ENCODE assay signal across 8 cellular contexts in the genomic region with DNA sequence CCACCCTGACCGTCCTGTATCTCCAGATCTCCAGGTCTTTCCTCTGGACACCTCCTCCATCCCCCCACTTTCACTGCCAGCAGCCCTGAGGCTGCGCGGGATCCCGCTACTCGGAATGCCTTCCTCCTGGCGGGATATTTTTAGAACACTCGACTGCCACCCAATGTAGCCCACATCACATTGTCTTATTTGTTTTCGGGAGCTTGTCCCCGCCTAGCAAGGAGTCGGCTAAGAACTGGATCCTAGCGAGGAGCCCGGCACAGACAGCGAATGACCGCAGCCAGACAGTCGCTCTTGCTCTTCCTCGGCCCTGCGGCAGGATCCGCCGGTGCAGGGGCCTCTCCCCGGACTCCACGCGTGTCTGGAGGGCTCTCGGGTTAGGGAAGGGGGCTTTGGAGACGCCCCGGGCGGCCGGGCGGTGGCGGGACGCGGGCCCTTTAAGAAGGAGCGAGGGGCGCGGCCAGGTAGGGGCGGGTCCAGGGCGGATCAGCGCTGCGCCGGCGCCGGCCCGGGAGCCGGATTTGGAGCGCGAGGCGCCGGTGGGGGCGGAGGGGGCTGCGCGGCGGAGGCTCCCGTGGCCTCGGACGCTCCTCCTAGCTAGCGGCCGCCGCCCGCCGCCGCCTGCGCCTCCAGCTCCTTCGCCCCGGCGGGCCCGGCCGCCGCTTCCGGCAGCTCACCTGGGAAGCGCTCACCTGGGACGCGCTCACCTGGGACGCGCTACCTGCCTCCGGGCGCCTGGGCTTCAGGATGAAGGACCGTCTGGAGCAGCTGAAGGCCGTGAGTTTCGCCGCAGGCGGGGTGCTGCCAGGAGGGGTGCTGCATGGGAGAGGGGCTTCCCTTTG. TPM values are rescaled to one million over a fixed set of nuclear protein-coding genes. Genes with fewer than 3 reads are reported as not detected.
A peak's percentile ranks its signal among the peaks of the same experiment; 100 is the strongest.
DNase-seq lines count a peak whose midpoint lies in the region; ATAC-seq, FAIRE-seq and TF ChIP-seq lines count a peak whose summit lies in the region.

A gene (plus strand): TSS at position 518 of the 842 bp plus-strand sequence. CDS start 230 bp downstream, at position 748.

- intact Hi-C loops in HepG2 (cut with micrococcal nuclease; ENCODE audit: unreplicated experiment), result loop anchor here (1.0 to 5.0 kb wide), 4 partner anchors 32 to 376 kb away; a partner anchor contains a TSS

- H3K4me1 ChIP-seq in HepG2 (ENCODE audit: insufficient read depth, low read length), result peaks cover 37% of the 10 kb centered on the region

- H3K9ac ChIP-seq in HepG2 (ENCODE audit: insufficient read depth, low read depth, low read length), result peak within 1 kb of the TSS; percentile 79

- H4K20me1 ChIP-seq in HepG2 (ENCODE audit: insufficient read depth, low read length), result no peaks in the 10 kb centered on the region

- WGBS in HepG2 (ENCODE audit: low lambda C conversion rate), result 2% methylated on average over 14 of the region's 80 CpGs

- BruUV-seq in HepG2 (replicated peaks; lab: Mats Ljungman, UMichigan), result TSS peak; percentile 68

- CTCF ChIA-PET in HepG2 (lab: Yijun Ruan, JAX; ENCODE audit: low intra/inter-chr PET ratio, low total read pairs), result interaction anchor here (1.9 to 2.9 kb wide), 2 partner anchors 47 to 56 kb away, joined by 7 to 44 read pairs; a partner anchor contains a TSS

- H3K4me2 ChIP-seq in HepG2 (ENCODE audit: low read depth, low read length), result peak within 1 kb of the TSS; percentile 98

- peak within 1 kb of the TSS; percentile 10 for H3K27ac ChIP-seq in HepG2 (ENCODE audit: extremely low read length, insufficient read depth, low read length)

- H3K4me3 ChIP-seq in HepG2 (replicated peaks in 1 of 3; ENCODE audit: insufficient read depth in 1 of 3, low read depth in 2 of 3, low read length in 3 of 3), result peak within 1 kb of the TSS; percentile 77 to 93 (median 87)

- POLR2A ChIA-PET in HepG2 (lab: Yijun Ruan, JAX), result interaction anchor here (0.8 to 4.1 kb wide), 10 partner anchors 12 to 198 kb away, joined by 3 to 28 read pairs (median 6); a partner anchor contains a TSS

- no peaks in the 10 kb centered on the region for H3K9me3 ChIP-seq in HepG2 (ENCODE audit: low read length)

- no peaks in the 10 kb centered on the region for H3K36me3 ChIP-seq in HepG2 (replicated peaks in 1 of 2; ENCODE audit: control insufficient read depth in 1 of 2, insufficient read depth in 2 of 2, low read length in 2 of 2)

- DNase-seq in SIG-M5 treated with dmso at 0.1 percent for 504 hours (lab: John Stamatoyannopoulos, UW; ENCODE audit: unreplicated experiment) (peak; percentile 71), SIG-M5 (lab: John Stamatoyannopoulos, UW) (no peak), NCI-H510A treated with DMSO at 0.1 percent for 48 hours (lab: John Stamatoyannopoulos, UW) (peak; percentile 66), dermis blood vessel endothelial cell (peak; percentile 74), HepG2 (ENCODE audit: low spot score) (peak; percentile 17)
- peak; percentile 57 for DNase-seq in activated CD4-positive, alpha-beta T cell treated with anti-CD3 and anti-CD28 coated beads, Interleukin-2, amount 50 U/mL, for 4 hours
- DNase-seq in stimulated activated CD4-positive, alpha-beta T cell treated with anti-CD3 and anti-CD28 coated beads, Interleukin-2, amount 100 ng/mL, for 48 hours, result peak; percentile 48 to 59

- in situ Hi-C loops in HepG2 (cut with HindIII; ENCODE audit: extremely low pct_ligation_motif_present, low pct_unique_long_range_greater_than_20kb), result loop anchor here (5.0 kb wide), 1 partner anchor 47 kb away; no protein-coding TSS in a partner anchor

- H3K27me3 ChIP-seq in HepG2 (ENCODE audit: control insufficient read depth in 1 of 2, insufficient read depth in 2 of 2, low read length in 2 of 2), result no peaks in the 10 kb centered on the region; a peak in 1 of 5 replicates

- no peak for TF ChIP-seq CTCF in HepG2 (CRISPR knock-in tag; IDR thresholded peaks at IDR 0.05)

- peak within 1 kb of the TSS; percentile 83 for H2AFZ ChIP-seq in HepG2 (ENCODE audit: low read length)

- ATAC-seq in HG03108 (IDR thresholded peaks at IDR 0.05; ENCODE audit: unreplicated experiment) (peak; percentile 69), HepG2 (peak; percentile 90)

- peaks cover 9% of the 10 kb centered on the region for H3K79me2 ChIP-seq in HepG2 (ENCODE audit: insufficient read depth, low read length)

- no peak for FAIRE-seq in HepG2 (lab: Jason Lieb, UNC)

- no peak for TF ChIP-seq RAD21 in HepG2 (CRISPR knock-in tag; IDR thresholded peaks at IDR 0.05)

- peak in 1 of 2 experiments; percentile 51; a peak in 2 of 4 replicates for TF ChIP-seq POLR2A in HepG2 (IDR thresholded peaks at IDR 0.05; ENCODE audit: insufficient read depth in 1 of 2, low read depth in 2 of 2, low read length in 2 of 2)

- no peak for TF ChIP-seq EP300 in HepG2 (IDR thresholded peaks at IDR 0.05; ENCODE audit: low read depth in 2 of 2, low read length in 2 of 2)
- no peak for TF ChIP-seq EP300 in HepG2 (CRISPR knock-in tag; IDR thresholded peaks at IDR 0.05; ENCODE audit: borderline replicate concordance)

TF ChIP-seq in HepG2, 621 proteins besides CTCF, POLR2A, EP300 and RAD21 (continues in another document):
- TF ChIP-seq KDM5B (CRISPR knock-in tag; IDR thresholded peaks at IDR 0.05; ENCODE audit: borderline replicate concordance) (no peak), XRCC5 (optimal IDR thresholded peaks at IDR 0.05; ENCODE audit: low read length) (no peak), MZF1 (CRISPR knock-in tag; IDR thresholded peaks at IDR 0.05; ENCODE audit: borderline replicate concordance) (no peak), SAP130 (CRISPR knock-in tag; IDR thresholded peaks at IDR 0.05; ENCODE audit: low read depth) (peak; percentile 20; the same call in 1 of the 2 replicates), ZNF335 (CRISPR knock-in tag; IDR thresholded peaks at IDR 0.05) (no peak), GABPB1 (CRISPR knock-in tag; IDR thresholded peaks at IDR 0.05) (peak; percentile 55; the same call in 1 of the 2 replicates), HIVEP1 (CRISPR knock-in tag; IDR thresholded peaks at IDR 0.05) (no peak), ERF (CRISPR knock-in tag; IDR thresholded peaks at IDR 0.05) (no peak), ZFYVE20 (CRISPR knock-in tag; IDR thresholded peaks at IDR 0.05; ENCODE audit: borderline replicate concordance, low read depth) (no peak), ZSCAN21 (CRISPR knock-in tag; IDR thresholded peaks at IDR 0.05; ENCODE audit: borderline replicate concordance) (peak; percentile 33; the same call in 1 of the 2 replicates), ZNF841 (CRISPR knock-in tag; IDR thresholded peaks at IDR 0.05; ENCODE audit: borderline replicate concordance) (no peak)
- TF ChIP-seq, protein P1, sequence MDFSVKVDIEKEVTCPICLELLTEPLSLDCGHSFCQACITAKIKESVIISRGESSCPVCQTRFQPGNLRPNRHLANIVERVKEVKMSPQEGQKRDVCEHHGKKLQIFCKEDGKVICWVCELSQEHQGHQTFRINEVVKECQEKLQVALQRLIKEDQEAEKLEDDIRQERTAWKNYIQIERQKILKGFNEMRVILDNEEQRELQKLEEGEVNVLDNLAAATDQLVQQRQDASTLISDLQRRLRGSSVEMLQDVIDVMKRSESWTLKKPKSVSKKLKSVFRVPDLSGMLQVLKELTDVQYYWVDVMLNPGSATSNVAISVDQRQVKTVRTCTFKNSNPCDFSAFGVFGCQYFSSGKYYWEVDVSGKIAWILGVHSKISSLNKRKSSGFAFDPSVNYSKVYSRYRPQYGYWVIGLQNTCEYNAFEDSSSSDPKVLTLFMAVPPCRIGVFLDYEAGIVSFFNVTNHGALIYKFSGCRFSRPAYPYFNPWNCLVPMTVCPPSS (IDR thresholded peaks at IDR 0.05), result no peak
- TF ChIP-seq, protein P2, sequence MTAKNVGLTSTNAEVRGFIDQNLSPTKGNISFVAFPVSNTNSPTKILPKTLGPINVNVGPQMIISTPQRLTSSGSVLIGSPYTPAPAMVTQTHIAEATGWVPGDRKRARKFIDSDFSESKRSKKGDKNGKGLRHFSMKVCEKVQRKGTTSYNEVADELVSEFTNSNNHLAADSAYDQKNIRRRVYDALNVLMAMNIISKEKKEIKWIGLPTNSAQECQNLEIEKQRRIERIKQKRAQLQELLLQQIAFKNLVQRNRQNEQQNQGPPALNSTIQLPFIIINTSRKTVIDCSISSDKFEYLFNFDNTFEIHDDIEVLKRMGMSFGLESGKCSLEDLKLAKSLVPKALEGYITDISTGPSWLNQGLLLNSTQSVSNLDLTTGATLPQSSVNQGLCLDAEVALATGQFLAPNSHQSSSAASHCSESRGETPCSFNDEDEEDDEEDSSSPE (CRISPR knock-in tag; IDR thresholded peaks at IDR 0.05), result 0 out of 2 replicates have a peak, but pooled peaks have one; percentile 8

RNA-seq across cellular contexts. Expression of the gene that starts here (rescaled TPM):
- total RNA-seq in dermis blood vessel endothelial cell (77.5 and 143 TPM in 2 replicates), HepG2 (2016; rRNA removed; fragmentation: Illumina TruSeq; extraction: Trizol) (24.0 and 28.7 TPM in 2 replicates)
- total RNA-seq in HepG2 (2016; cell fraction: cytosol; rRNA removed; fragmentation: Illumina TruSeq; extraction: Trizol; ENCODE audit: low read depth), result 23.0 and 26.0 TPM in 2 replicates
- 24.5 and 26.3 TPM in 2 replicates for total RNA-seq in HepG2 (2016; cell fraction: insoluble cytoplasmic fraction; rRNA removed; fragmentation: Illumina TruSeq; extraction: Trizol)
- 42.0 and 47.8 TPM in 2 replicates for total RNA-seq in HepG2 (2016; cell fraction: membrane; rRNA removed; fragmentation: Illumina TruSeq; extraction: Trizol)
- total RNA-seq in HepG2 (2016; cell fraction: nucleus; rRNA removed; fragmentation: Illumina TruSeq; extraction: Trizol), result 17.5 and 18.2 TPM in 2 replicates
- polyA plus RNA-seq in HepG2 (2011; rRNA removed), result 16.5 TPM in 2 replicates
- 13.4 and 17.9 TPM in 2 replicates for polyA plus RNA-seq in HepG2 (2011; cell fraction: cytosol; rRNA removed)
- 8.5 and 12.6 TPM in 2 replicates for polyA plus RNA-seq in HepG2 (2011; cell fraction: nucleus; rRNA removed)
- 13.7 and 18.7 TPM in 2 replicates for polyA plus RNA-seq in HepG2 (2012)
- polyA plus RNA-seq in HepG2 (2016; cell fraction: cytosol; fragmentation: Illumina TruSeq; extraction: Trizol; ENCODE audit: low read depth), result 19.8 and 22.2 TPM in 2 replicates
- 23.0 and 25.9 TPM in 2 replicates for polyA plus RNA-seq in HepG2 (2016; cell fraction: insoluble cytoplasmic fraction; fragmentation: Illumina TruSeq; extraction: Trizol; ENCODE audit: low read depth)
- polyA plus RNA-seq in HepG2 (2016; cell fraction: membrane; fragmentation: Illumina TruSeq; extraction: Trizol; ENCODE audit: low read depth), result 33.8 and 35.0 TPM in 2 replicates
- polyA plus RNA-seq in HepG2 (2016; cell fraction: nucleus; fragmentation: Illumina TruSeq; extraction: Trizol; ENCODE audit: insufficient read depth, low read depth), result 20.1 and 21.2 TPM in 2 replicates
- polyA minus RNA-seq in HepG2 (2011; rRNA and poly(A)+ RNA removed; ENCODE audit: low replicate concordance), result 10.1 and 18.3 TPM in 2 replicates
- 11.6 and 11.8 TPM in 2 replicates for polyA minus RNA-seq in HepG2 (2011; cell fraction: cytosol; rRNA and poly(A)+ RNA removed)
- 22.5 and 23.2 TPM in 2 replicates for polyA minus RNA-seq in HepG2 (2011; cell fraction: nucleus; rRNA and poly(A)+ RNA removed)
